Comparison of ENCODE assay signal across 2 cellular contexts in the genomic region with DNA sequence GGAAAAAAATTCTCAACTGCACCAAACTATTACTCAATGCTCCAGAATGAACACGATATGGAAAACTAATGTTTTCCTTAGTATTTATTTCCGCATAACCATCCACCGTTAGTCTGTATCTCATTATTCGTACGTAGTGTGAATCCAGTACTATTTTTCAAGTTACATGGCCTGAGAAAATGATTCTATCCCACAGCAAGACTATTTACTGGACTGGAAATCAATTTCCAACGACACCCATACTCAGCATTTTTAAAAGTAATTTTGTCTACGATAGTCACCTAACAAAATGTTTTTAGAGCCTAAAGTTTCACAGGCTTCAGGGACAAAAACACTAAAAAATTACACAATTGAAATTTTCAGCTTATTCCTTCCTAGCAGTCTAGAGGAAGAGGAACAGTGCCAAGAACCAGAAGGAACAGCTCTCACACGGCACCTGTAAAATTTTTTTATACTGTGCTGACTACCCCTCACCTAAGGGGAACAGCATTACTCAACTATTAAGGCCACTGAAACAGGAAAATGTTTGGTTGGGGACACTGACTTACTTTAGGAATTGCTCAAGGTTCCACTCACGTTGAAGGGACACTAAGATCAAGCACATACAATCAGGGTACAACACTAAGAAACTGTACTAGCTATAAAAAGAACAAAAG.
TF ChIP-seq lines count a peak whose summit lies in the region.

No MANE protein-coding gene starts in this region.

TF ChIP-seq in A549, 52 proteins besides CTCF, POLR2A, EP300 and RAD21 (continued from another document):
- TF ChIP-seq, protein P1, sequence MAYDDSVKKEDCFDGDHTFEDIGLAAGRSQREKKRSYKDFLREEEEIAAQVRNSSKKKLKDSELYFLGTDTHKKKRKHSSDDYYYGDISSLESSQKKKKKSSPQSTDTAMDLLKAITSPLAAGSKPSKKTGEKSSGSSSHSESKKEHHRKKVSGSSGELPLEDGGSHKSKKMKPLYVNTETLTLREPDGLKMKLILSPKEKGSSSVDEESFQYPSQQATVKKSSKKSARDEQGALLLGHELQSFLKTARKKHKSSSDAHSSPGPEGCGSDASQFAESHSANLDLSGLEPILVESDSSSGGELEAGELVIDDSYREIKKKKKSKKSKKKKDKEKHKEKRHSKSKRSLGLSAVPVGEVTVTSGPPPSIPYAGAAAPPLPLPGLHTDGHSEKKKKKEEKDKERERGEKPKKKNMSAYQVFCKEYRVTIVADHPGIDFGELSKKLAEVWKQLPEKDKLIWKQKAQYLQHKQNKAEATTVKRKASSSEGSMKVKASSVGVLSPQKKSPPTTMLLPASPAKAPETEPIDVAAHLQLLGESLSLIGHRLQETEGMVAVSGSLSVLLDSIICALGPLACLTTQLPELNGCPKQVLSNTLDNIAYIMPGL (CRISPR knock-in tag; IDR thresholded peaks at IDR 0.05; ENCODE audit: borderline replicate concordance) = no peak
- TF ChIP-seq ZC3H11A (IDR thresholded peaks at IDR 0.05) (no peak), FOXS1 (CRISPR knock-in tag; IDR thresholded peaks at IDR 0.05) (no peak), ZSCAN20 (CRISPR knock-in tag; IDR thresholded peaks at IDR 0.05) (no peak), NFE2L2 (conservative IDR thresholded peaks at IDR 0.05; ENCODE audit: low read length) (no peak), ESRRA (IDR thresholded peaks at IDR 0.05; ENCODE audit: borderline replicate concordance, low read length) (no peak), CBX2 (IDR thresholded peaks at IDR 0.05; ENCODE audit: borderline replicate concordance, low read depth) (no peak)

TF ChIP-seq in HEK293, 187 proteins besides CTCF, POLR2A, EP300 and RAD21 (continued from another document):
- TF ChIP-seq SP3 (tag by site-specific recombination; IDR thresholded peaks at IDR 0.05) (no peak), ZNF660 (tag by site-specific recombination; IDR thresholded peaks at IDR 0.05) (peak; percentile 97), ZNF335 (tag by site-specific recombination; conservative IDR thresholded peaks at IDR 0.05) (no peak)
